ENCODE assay signal across 9 cellular contexts in the genomic region with DNA sequence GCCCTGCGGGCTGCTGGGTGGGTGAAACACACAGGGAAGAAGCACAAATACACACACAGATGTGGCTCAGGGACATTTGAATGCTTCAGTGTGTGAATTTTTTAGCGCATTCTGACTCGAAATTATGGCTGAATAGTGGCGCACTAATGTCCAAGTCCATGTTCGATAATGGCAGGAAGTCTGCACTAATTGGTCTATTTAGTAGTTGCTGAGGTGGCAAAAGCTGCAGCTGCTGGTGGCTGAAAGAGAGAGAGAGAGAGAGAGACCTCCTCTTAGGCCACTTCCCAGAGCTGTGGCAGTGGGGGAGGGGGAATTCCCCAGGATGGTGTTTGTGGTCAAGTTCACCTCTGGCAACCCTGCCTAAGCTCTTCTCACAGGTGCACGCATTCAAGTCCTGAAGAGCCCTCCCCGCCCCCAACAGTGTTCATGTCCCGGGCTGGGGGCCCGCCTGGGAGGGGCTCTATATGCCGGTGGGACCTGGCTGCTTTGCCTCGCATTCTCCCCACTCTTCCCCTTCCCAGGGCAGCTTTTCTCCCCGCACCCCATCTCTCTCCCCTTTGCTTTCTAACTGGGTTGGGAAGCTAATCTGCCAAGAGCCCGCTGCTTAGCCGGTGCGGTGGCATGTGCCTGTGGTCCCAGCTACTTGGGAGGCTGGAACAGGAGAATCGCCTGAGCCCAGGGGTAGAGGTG. TPM values are rescaled to one million over a fixed set of nuclear protein-coding genes. Genes with fewer than 3 reads are reported as not detected.
A peak's percentile ranks its signal among the peaks of the same experiment; 100 is the strongest.
DNase-seq lines count a peak whose midpoint lies in the region; ATAC-seq, FAIRE-seq and TF ChIP-seq lines count a peak whose summit lies in the region.
"Had no signal": no experiment of that assay in that cellular context is flagged by ENCODE, and none has a peak within 500 bp of the region (broad histone marks: within the 10 kb centered on the region; RNA-seq: fewer than 3 reads in every experiment).

No MANE protein-coding gene starts in this region.

- no peak overlapping the region for H3K18ac ChIP-seq in H1 (ENCODE audit: extremely low read depth, low read length)

- no peaks in the 10 kb centered on the region for H3K9me3 Mint-ChIP-seq in endothelial cell (ENCODE audit: unreplicated experiment)

- no peak for TF ChIP-seq POLR2A in H1 (IDR thresholded peaks at IDR 0.05; ENCODE audit: control extremely low read depth in 1 of 2, low read depth in 2 of 2, low read length in 2 of 2)

- TF ChIP-seq CTCF in H1 (IDR thresholded peaks at IDR 0.05; ENCODE audit: control extremely low read depth in 1 of 3, insufficient read depth in 1 of 3, low read depth in 1 of 3, low read length in 3 of 3) = no peak
- TF ChIP-seq CTCF in smooth muscle cell (IDR thresholded peaks at IDR 0.05; ENCODE audit: borderline replicate concordance, insufficient read depth, poor library complexity, severe bottlenecking) = no peak
- TF ChIP-seq CTCF in endothelial cell (IDR thresholded peaks at IDR 0.05; ENCODE audit: unreplicated experiment) = no peak

- no peaks in the 10 kb centered on the region for H3F3A ChIP-seq in smooth muscle cell (ENCODE audit: low read depth)

- peaks cover 4% of the 10 kb centered on the region; the same call in 1 of the 2 replicates for H3K23me2 ChIP-seq in H1 (ENCODE audit: low read depth, low read length)

- H3K4me3 ChIP-seq in H1 (ENCODE audit: extremely low read depth in 1 of 4, insufficient read depth in 2 of 4, low read depth in 3 of 4, low read length in 4 of 4) = no peak overlapping the region
- H3K4me3 ChIP-seq in smooth muscle cell = no peak overlapping the region

- H3K4me2 ChIP-seq in H1 (ENCODE audit: insufficient read depth in 1 of 2, low read depth in 2 of 2, low read length in 2 of 2) (peak overlapping the region; percentile 18 to 23; a peak in 3 of 4 replicates), smooth muscle cell (no peak overlapping the region)

- CTCF ChIA-PET in H1 (lab: Charles Lee; ENCODE audit: partially characterized antibody) = interaction anchor here (0.8 to 2.0 kb wide), 4 partner anchors 11 to 257 kb away, joined by 3 to 8 read pairs (median 4); no protein-coding TSS in a partner anchor

- H3K4ac ChIP-seq in H1 (replicated peaks; ENCODE audit: insufficient read length, low read depth, low read length) = no peak overlapping the region

- H2BK12ac ChIP-seq in H1 (ENCODE audit: low read depth, low read length) = peak overlapping the region; percentile 63; the same call in 1 of the 2 replicates

- POLR2A ChIA-PET in H1 (lab: Charles Lee; ENCODE audit: partially characterized antibody) = interaction anchor here (0.6 to 4.0 kb wide), 7 partner anchors 8 to 122 kb away, joined by 3 to 19 read pairs (median 3); a partner anchor contains a TSS

- H3K27ac Mint-ChIP-seq in endothelial cell (ENCODE audit: unreplicated experiment) = no peak overlapping the region

- H3K9me3 ChIP-seq in H1 (ENCODE audit: insufficient read depth in 2 of 2, low read depth in 1 of 2, low read length in 1 of 2) (no peaks in the 10 kb centered on the region), smooth muscle cell (replicated peaks; ENCODE audit: low read depth) (no peaks in the 10 kb centered on the region)

- no peak overlapping the region for H3K56ac ChIP-seq in H1 (replicated peaks; ENCODE audit: insufficient read length, low read depth, low read length)

- no peak overlapping the region for H2BK5ac ChIP-seq in H1 (ENCODE audit: low read depth, low read length)

- H3K79me2 ChIP-seq in H1 (ENCODE audit: control insufficient read depth in 1 of 2, insufficient read depth in 2 of 2, low read length in 2 of 2) (no peaks in the 10 kb centered on the region), smooth muscle cell (ENCODE audit: low read depth) (no peaks in the 10 kb centered on the region)

- 10% methylated on average over 11 of the region's 16 CpGs; no CpG with 5 or more reads in 1 of the 2 experiments for WGBS in H1 (ENCODE audit: extremely low coverage in 1 of 2, insufficient coverage in 1 of 2, insufficient read length in 1 of 2, insufficient replicate concordance in 2 of 2, low coverage in 1 of 2, low lambda C conversion rate in 2 of 2, missing lambda C conversion rate in 1 of 2), 2 experiments
- 9% methylated on average over 16 of the region's 16 CpGs for WGBS in smooth muscle cell (ENCODE audit: low lambda C conversion rate)

- no peak overlapping the region for H4K5ac ChIP-seq in H1 (ENCODE audit: insufficient read length, low read depth, low read length)

- DNase-seq in GM18507 (ENCODE audit: extremely low spot score, insufficient read length, low read depth) = peak; percentile 54
- peak in 1 of 2 experiments; percentile 60 for DNase-seq in H1 (ENCODE audit: low read depth in 1 of 2, low spot score in 2 of 2)
- DNase-seq in smooth muscle cell (lab: John Stamatoyannopoulos, UW; ENCODE audit: unreplicated experiment) = no peak
- DNase-seq in NCI-H774 (lab: John Stamatoyannopoulos, UW) = no peak
- DNase-seq in HPDE6-E6E7 (ENCODE audit: extremely low spot score) = no peak
- DNase-seq in endothelial cell (ENCODE audit: low spot score) = no peak
- DNase-seq: HCEC 1CT had no signal

- H4K91ac ChIP-seq in H1 (replicated peaks; ENCODE audit: insufficient read length, low read length) = no peak overlapping the region

- peaks cover 38% of the 10 kb centered on the region for H3K27me3 Mint-ChIP-seq in endothelial cell (ENCODE audit: unreplicated experiment)

- no peak overlapping the region for H2BK120ac ChIP-seq in H1 (replicated peaks; ENCODE audit: low read depth, low read length)

- no peak overlapping the region for H3K23ac ChIP-seq in H1 (ENCODE audit: insufficient read length)

- H3K36me3 Mint-ChIP-seq in endothelial cell (ENCODE audit: low read depth, unreplicated experiment) = no peaks in the 10 kb centered on the region

- no peaks in the 10 kb centered on the region for H3K79me1 ChIP-seq in H1 (ENCODE audit: low read depth, low read length)

- no peak overlapping the region for H3K27ac ChIP-seq in H1 (ENCODE audit: low read depth, low read length)
- H3K27ac ChIP-seq in smooth muscle cell (ENCODE audit: low read depth) = no peak overlapping the region

- no peak overlapping the region for H2AFZ ChIP-seq in H1 (ENCODE audit: low read length)
- H2AFZ ChIP-seq in smooth muscle cell (ENCODE audit: low read depth) = no peak overlapping the region

- H3K14ac ChIP-seq in H1 (ENCODE audit: insufficient read length) = no peak overlapping the region

- H3K4me1 ChIP-seq in H1 (replicated peaks in 1 of 4; ENCODE audit: control insufficient read depth in 3 of 4, insufficient read depth in 4 of 4, low read length in 3 of 4) (peaks cover 14 to 56% (median 31%) of the 10 kb centered on the region in 4 experiments), smooth muscle cell (ENCODE audit: low read depth) (peaks cover 7% of the 10 kb centered on the region)

- H2BK20ac ChIP-seq in H1 (ENCODE audit: low read length) = no peak overlapping the region; the same call in 1 of the 2 replicates

- H3K9ac ChIP-seq in H1 (replicated peaks in 1 of 4; ENCODE audit: extremely low read depth in 1 of 4, low read depth in 3 of 4, low read length in 3 of 4) = no peak overlapping the region
- no peak overlapping the region for H3K9ac ChIP-seq in smooth muscle cell (ENCODE audit: low read depth)

- H3K36me3 ChIP-seq in H1 (ENCODE audit: control insufficient read depth in 2 of 4, insufficient read depth in 4 of 4, low read length in 3 of 4) = peaks cover 0 to 5% (median 0%) of the 10 kb centered on the region in 4 experiments; a peak in 1 of 8 replicates
- H3K36me3 ChIP-seq in smooth muscle cell (ENCODE audit: low read depth) = no peaks in the 10 kb centered on the region

- H3K4me3 Mint-ChIP-seq in endothelial cell (ENCODE audit: unreplicated experiment) = no peak overlapping the region

- ATAC-seq in GM19467 (IDR thresholded peaks at IDR 0.05; ENCODE audit: unreplicated experiment) (peak; percentile 61), HG03196 (IDR thresholded peaks at IDR 0.05; ENCODE audit: unreplicated experiment) (peak; percentile 62)

- no peak overlapping the region; the same call in 1 of the 2 replicates for H2BK15ac ChIP-seq in H1 (ENCODE audit: low read length)

- H3K27me3 ChIP-seq in H1 (replicated peaks in 1 of 4; ENCODE audit: control insufficient read depth in 3 of 4, extremely low read depth in 1 of 4, insufficient read depth in 3 of 4, low read length in 3 of 4) = peaks cover 91 to 100% (median 98%) of the 10 kb centered on the region in 4 experiments
- peaks cover 100% of the 10 kb centered on the region for H3K27me3 ChIP-seq in smooth muscle cell (ENCODE audit: low read depth)

- no peak overlapping the region for H4K8ac ChIP-seq in H1 (ENCODE audit: extremely low read depth, insufficient read depth, low read length)

- TF ChIP-seq RAD21 in H1 (IDR thresholded peaks at IDR 0.05 in 1 of 2, conservative IDR thresholded peaks at IDR 0.05 in 1 of 2; ENCODE audit: low read depth in 2 of 2, low read length in 2 of 2) = no peak

- H4K20me1 ChIP-seq in H1 (replicated peaks in 1 of 2; ENCODE audit: control insufficient read depth in 1 of 2, insufficient read depth in 2 of 2, low read length in 2 of 2) (peaks cover 7 to 31% of the 10 kb centered on the region in 2 experiments), smooth muscle cell (ENCODE audit: low read depth) (no peaks in the 10 kb centered on the region)

- FAIRE-seq in GM18507 (lab: Jason Lieb, UNC) (peak; percentile 96), H1 (lab: Jason Lieb, UNC) (no peak)

- H2AK5ac ChIP-seq in H1 (ENCODE audit: low read depth, low read length) = 0 out of 2 replicates have a peak overlapping the region, but pooled peaks have one; percentile 93

- no peak for TF ChIP-seq EP300 in H1 (IDR thresholded peaks at IDR 0.05; ENCODE audit: borderline replicate concordance in 1 of 2, low read depth in 2 of 2, low read length in 2 of 2)

- peaks cover 28% of the 10 kb centered on the region for H3K4me1 Mint-ChIP-seq in endothelial cell (ENCODE audit: unreplicated experiment)

TF ChIP-seq in H1, 55 proteins besides CTCF, POLR2A, EP300 and RAD21 (continues in another document):
- TF ChIP-seq HDAC6 (IDR thresholded peaks at IDR 0.05; ENCODE audit: low read depth, low read length) = no peak
- TF ChIP-seq CEBPB (IDR thresholded peaks at IDR 0.05; ENCODE audit: low read depth, low read length) = no peak
- no peak for TF ChIP-seq TAF7 (optimal IDR thresholded peaks at IDR 0.05; ENCODE audit: borderline replicate concordance, low read depth, low read length)

RNA-seq across cellular contexts. Expression of a gene that starts 6.0 kb away (rescaled TPM):
- 0.39 and 0.52 TPM in 2 replicates for total RNA-seq in H1 (2021; fragmentation: NEBNext Ultra II Directional; extraction: Animal tissue kit (Norgen Biotek cat#: 25700))
- not detected in 2 replicates for polyA plus RNA-seq in H1 (2011; rRNA removed)
- polyA plus RNA-seq in H1 (2011; cell fraction: cytosol; rRNA removed) = 0.04 TPM
- polyA plus RNA-seq in H1 (2011; cell fraction: nucleus; rRNA removed) = 0.10 TPM
- 0.11 TPM in 1 of 4 replicates, not detected in the others for polyA plus RNA-seq in H1 (2012, experiment 1 of 2)
- not detected for polyA plus RNA-seq in H1 (2012, experiment 2 of 2)
- 0.10 TPM for polyA plus RNA-seq in H1 (2013, experiment 1 of 2)
- polyA plus RNA-seq in H1 (2013, experiment 2 of 2) = 0.09 TPM
- not detected in 2 replicates for polyA minus RNA-seq in H1 (2011; rRNA and poly(A)+ RNA removed)
- not detected for polyA minus RNA-seq in H1 (2011; cell fraction: cytosol; rRNA and poly(A)+ RNA removed)
- polyA minus RNA-seq in H1 (2011; cell fraction: nucleus; rRNA and poly(A)+ RNA removed) = not detected
- total RNA-seq in smooth muscle cell = not detected in 2 replicates
- not detected in 2 replicates for polyA plus RNA-seq in smooth muscle cell
- 3.8 TPM for total RNA-seq in endothelial cell (ENCODE audit: unreplicated experiment)
